ENCODE assay signal across 22 cellular contexts in the genomic region with DNA sequence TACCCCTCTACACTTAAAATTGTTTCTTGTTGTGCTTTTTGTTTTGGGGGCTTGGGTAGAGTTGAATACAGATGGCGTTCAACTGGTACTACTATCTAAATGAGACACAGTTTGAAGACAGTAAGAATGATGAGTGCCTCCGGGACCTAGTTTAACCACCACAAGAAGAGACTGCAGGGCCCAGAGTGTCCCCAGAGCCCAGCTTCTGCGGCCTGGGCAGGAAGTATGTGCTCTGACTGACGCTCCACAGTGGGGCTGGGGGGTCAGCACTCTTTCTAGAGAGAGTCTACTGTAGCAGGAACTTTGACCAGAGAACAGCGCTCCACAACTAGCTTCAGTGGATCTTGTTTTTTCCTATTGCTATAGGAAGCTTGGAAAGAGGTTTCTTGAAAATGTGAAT.
"Had no signal": no experiment of that assay in that cellular context is flagged by ENCODE, and none has a peak within 500 bp of the region (broad histone marks: within the 10 kb centered on the region; RNA-seq: fewer than 3 reads in every experiment).

No MANE protein-coding gene starts in this region.

- H3K4me1 ChIP-seq: body of pancreas, foreskin keratinocyte, prostate gland, testis had no signal

- ATAC-seq: body of pancreas, foreskin keratinocyte, left lung, right cardiac atrium had no signal

- H3K36me3 ChIP-seq: prostate gland had no signal

- DNase-seq: activated CD4-positive, alpha-beta T cell treated with anti-CD3 and anti-CD28 coated beads for 48 hours; activated CD4-positive, CD25-positive, alpha-beta regulatory T cell; activated CD8-positive, alpha-beta memory T cell treated with anti-CD3 and anti-CD28 coated beads, Interleukin-2, amount 50 U/mL, for 4 hours; activated gamma-delta T cell; activated T-cell treated with anti-CD3 and anti-CD28 coated beads, Interleukin-2, amount 50 U/mL, for 72 hours; amygdala; body of pancreas; dorsolateral prefrontal cortex; foreskin keratinocyte; glutamatergic neuron; kidney; left lung; mammary epithelial cell; midbrain; right cardiac atrium; stimulated activated CD4-positive, alpha-beta T cell treated with anti-CD3 and anti-CD28 coated beads, Interleukin-2, amount 100 ng/mL, for 24 hours; testis; upper lobe of left lung had no signal

- H3K27ac ChIP-seq: body of pancreas, dorsolateral prefrontal cortex, foreskin keratinocyte, left lung, prostate gland, testis, upper lobe of left lung had no signal

- H3K27me3 ChIP-seq: body of pancreas, dorsolateral prefrontal cortex, foreskin keratinocyte, left lung, testis, upper lobe of left lung had no signal

- H3K27ac Mint-ChIP-seq: activated naive CD8-positive, alpha-beta T cell; activated T-cell treated with anti-CD3 and anti-CD28 coated beads, Interleukin-2, amount 50 U/mL, for 72 hours; T-cell had no signal

- H3K4me3 Mint-ChIP-seq: activated naive CD8-positive, alpha-beta T cell; activated T-cell treated with anti-CD3 and anti-CD28 coated beads, Interleukin-2, amount 50 U/mL, for 72 hours; neural crest cell; T-cell had no signal

- H3K9me3 Mint-ChIP-seq: activated T-cell treated with anti-CD3 and anti-CD28 coated beads, Interleukin-2, amount 50 U/mL, for 72 hours; neural crest cell; T-cell had no signal

- H3K4me1 Mint-ChIP-seq: neural crest cell had no signal

- H3K4me3 ChIP-seq: body of pancreas, dorsolateral prefrontal cortex, left lung, prostate gland, testis, upper lobe of left lung had no signal

- H3K9me3 ChIP-seq: body of pancreas, left lung, prostate gland, testis, upper lobe of left lung had no signal

- H3K27me3 Mint-ChIP-seq: activated naive CD8-positive, alpha-beta T cell; T-cell had no signal

- FAIRE-seq: kidney had no signal
